20 cellular contexts compared by ENCODE assay signal in genomic region chrX:71098951-71099506, GRCh38. TPM values are rescaled to one million over a fixed set of nuclear protein-coding genes. Genes with fewer than 3 reads are reported as not detected.
DNase-seq lines count a peak whose midpoint lies in the region; ATAC-seq and TF ChIP-seq lines count a peak whose summit lies in the region.
"Had no signal": no experiment of that assay in that cellular context is flagged by ENCODE, and none has a peak within 500 bp of the region (broad histone marks: within the 10 kb centered on the region; RNA-seq: fewer than 3 reads in every experiment).

No MANE protein-coding gene starts in this region.

- no peak overlapping the region for H3K4me3 ChIP-seq in mesendoderm (ENCODE audit: low read length)
- H3K4me3 ChIP-seq in stomach, result no peak overlapping the region
- no peak overlapping the region for H3K4me3 ChIP-seq in thyroid gland (replicated peaks in 1 of 3)
- H3K4me3 ChIP-seq: hepatocyte had no signal

- no peak overlapping the region for H2BK120ac ChIP-seq in mesendoderm (ENCODE audit: low read depth, low read length)

- H2AK5ac ChIP-seq in mesendoderm (ENCODE audit: low read length), result no peak overlapping the region

- H3K27me3 Mint-ChIP-seq in activated CD4-positive, alpha-beta T cell treated with anti-CD3 and anti-CD28 coated beads for 36 hours, result no peaks in the 10 kb centered on the region
- peaks cover 0 to 4% of the 10 kb centered on the region in 2 donors for H3K27me3 Mint-ChIP-seq in T-cell
- H3K27me3 Mint-ChIP-seq: activated CD8-positive, alpha-beta T cell treated with anti-CD3 and anti-CD28 coated beads for 36 hours had no signal

- TF ChIP-seq POLR2A in stomach (IDR thresholded peaks at IDR 0.05), result no peak
- no peak for TF ChIP-seq POLR2A in thyroid gland (IDR thresholded peaks at IDR 0.05)

- intact Hi-C loops in activated CD4-positive, alpha-beta T cell treated with anti-CD3 and anti-CD28 coated beads for 36 hours (cut with DNase I, micrococcal nuclease), result loop anchor here (1.0 to 5.0 kb wide), 4 partner anchors 12 to 183 kb away; partner anchors contain the start of genes IL2RG (in 1 of the 2) and NONO (in 1 of the 2)
- intact Hi-C loops in stomach (cut with DNase I; ENCODE audit: low total_unique reads) (no loop called here), thyroid gland (cut with DNase I) (no loop called here)

- H3K4me2 ChIP-seq in mesendoderm (ENCODE audit: low read length), result no peak overlapping the region
- H3K4me2 ChIP-seq: hepatocyte had no signal

- no peak for ATAC-seq in activated CD4-positive, alpha-beta T cell treated with anti-CD3 and anti-CD28 coated beads for 36 hours
- no peak for ATAC-seq in T-cell (replicated peaks in 1 of 4)
- ATAC-seq in GM18520 (IDR thresholded peaks at IDR 0.05; ENCODE audit: unreplicated experiment), result no peak
- ATAC-seq: foreskin keratinocyte had no signal

- no peaks in the 10 kb centered on the region for H3K36me3 ChIP-seq in mesendoderm (ENCODE audit: control insufficient read depth, insufficient read depth, low read length)
- peaks cover 0 to 7% (median 0%) of the 10 kb centered on the region in 4 donors for H3K36me3 ChIP-seq in stomach
- H3K36me3 ChIP-seq in thyroid gland, result no peaks in the 10 kb centered on the region

- no peak overlapping the region for H3K23ac ChIP-seq in mesendoderm (ENCODE audit: low read length)

- H3K36me3 Mint-ChIP-seq in activated CD4-positive, alpha-beta T cell treated with anti-CD3 and anti-CD28 coated beads for 36 hours (ENCODE audit: low read depth), result peaks cover 5% of the 10 kb centered on the region
- H3K36me3 Mint-ChIP-seq in T-cell, result no peaks in the 10 kb centered on the region

- H3K18ac ChIP-seq in mesendoderm (ENCODE audit: low read length), result no peak overlapping the region

- H3K4me3 Mint-ChIP-seq in activated CD4-positive, alpha-beta T cell treated with anti-CD3 and anti-CD28 coated beads for 36 hours, result no peak overlapping the region
- no peak overlapping the region for H3K4me3 Mint-ChIP-seq in T-cell
- H3K4me3 Mint-ChIP-seq: T-helper 2 cell treated with Interferon-gamma antibody and Interleukin-4, amounts not matched to agents 5 μg/mL and 100 μg/mL, for 36 hours had no signal

- H2BK5ac ChIP-seq in mesendoderm (ENCODE audit: low read length), result no peak overlapping the region

- no peaks in the 10 kb centered on the region for H3K79me1 ChIP-seq in mesendoderm (ENCODE audit: low read length)

- no peak overlapping the region for H3K9ac ChIP-seq in mesendoderm (ENCODE audit: low read length)

- H3K56ac ChIP-seq in mesendoderm (ENCODE audit: low read length), result peak overlapping the region; percentile 25

- H3K4ac ChIP-seq in mesendoderm (ENCODE audit: low read depth, low read length), result no peak overlapping the region

- no peak overlapping the region for H4K8ac ChIP-seq in mesendoderm (ENCODE audit: low read depth, low read length)

- no peak for DNase-seq in activated CD4-positive, alpha-beta T cell treated with anti-CD3 and anti-CD28 coated beads for 36 hours
- no peak for DNase-seq in activated CD4-positive, alpha-beta T cell treated with anti-CD3 and anti-CD28 coated beads for 4 hours
- DNase-seq in T-cell, result no peak
- DNase-seq in mesendoderm, result peak; percentile 62
- DNase-seq in stomach, result peak; percentile 9
- no peak for DNase-seq in thyroid gland
- no peak for DNase-seq in COR-L47 (lab: John Stamatoyannopoulos, UW)
- DNase-seq: 8988T, foreskin keratinocyte, NCI-H510A had no signal

- peaks cover 61% of the 10 kb centered on the region for H3K4me1 Mint-ChIP-seq in activated CD4-positive, alpha-beta T cell treated with anti-CD3 and anti-CD28 coated beads for 36 hours
- H3K4me1 Mint-ChIP-seq in T-cell, result peaks cover 70 to 77% (median 70%) of the 10 kb centered on the region in 3 donors

- H2BK15ac ChIP-seq in mesendoderm (replicated peaks; ENCODE audit: low read depth), result no peak overlapping the region

- peak overlapping the region; percentile 49 for H3K27ac ChIP-seq in mesendoderm (ENCODE audit: low read depth, low read length)
- H3K27ac ChIP-seq in stomach, result no peak overlapping the region
- H3K27ac ChIP-seq in thyroid gland, result no peak overlapping the region
- H3K27ac ChIP-seq: foreskin keratinocyte, hepatocyte had no signal

- no peak for TF ChIP-seq CTCF in stomach (IDR thresholded peaks at IDR 0.05)
- no peak for TF ChIP-seq CTCF in thyroid gland (IDR thresholded peaks at IDR 0.05)

- peak overlapping the region; percentile 31 for H3K27ac Mint-ChIP-seq in activated CD4-positive, alpha-beta T cell treated with anti-CD3 and anti-CD28 coated beads for 36 hours
- H3K27ac Mint-ChIP-seq in T-cell, result peak overlapping the region; percentile 60 to 87
- H3K27ac Mint-ChIP-seq: T-helper 2 cell treated with Interferon-gamma antibody and Interleukin-4, amounts not matched to agents 5 μg/mL and 100 μg/mL, for 36 hours had no signal

- no peaks in the 10 kb centered on the region for H3K9me3 ChIP-seq in stomach
- H3K9me3 ChIP-seq in thyroid gland, result no peaks in the 10 kb centered on the region

- POLR2A ChIA-PET in activated CD4-positive, alpha-beta T cell treated with anti-CD3 and anti-CD28 coated beads for 36 hours (lab: Charles Lee), result interaction anchor here (1.3 to 1.6 kb wide), 2 partner anchors 12 to 20 kb away, joined by 6 read pairs; partner anchors contain the start of genes IL2RG and MED12
- POLR2A ChIA-PET in T-cell (lab: Charles Lee), result interaction anchor here (0.5 to 1.4 kb wide), 7 partner anchors 9 to 35 kb away, joined by 3 to 9 read pairs (median 5); partner anchors contain the start of genes IL2RG (in 2 of the 2) and MED12 (in 1 of the 2)

- no peaks in the 10 kb centered on the region for H3K9me3 Mint-ChIP-seq in activated CD4-positive, alpha-beta T cell treated with anti-CD3 and anti-CD28 coated beads for 36 hours (ENCODE audit: low read depth)
- H3K9me3 Mint-ChIP-seq in T-cell, result no peaks in the 10 kb centered on the region
- H3K9me3 Mint-ChIP-seq: activated CD8-positive, alpha-beta T cell treated with anti-CD3 and anti-CD28 coated beads for 36 hours; T-helper 2 cell treated with Interferon-gamma antibody and Interleukin-4, amounts not matched to agents 5 μg/mL and 100 μg/mL, for 36 hours had no signal

- H3K27me3 ChIP-seq in mesendoderm (ENCODE audit: insufficient read depth, low read length, poor library complexity) (no peaks in the 10 kb centered on the region), stomach (no peaks in the 10 kb centered on the region), thyroid gland (no peaks in the 10 kb centered on the region)
- H3K27me3 ChIP-seq: foreskin keratinocyte, hepatocyte had no signal

- no CpG with 5 or more reads among the region's 5 CpGs for WGBS in mesendoderm (ENCODE audit: extremely low coverage, insufficient coverage, low lambda C conversion rate)
- 35 to 63% (median 43%) methylated on average over 5 of the region's 5 CpGs for WGBS in stomach, 5 donors
- 70 to 80% methylated on average over 4 to 5 of the region's 5 CpGs for WGBS in thyroid gland, 2 donors

- H3K79me2 ChIP-seq in mesendoderm (ENCODE audit: control insufficient read depth, insufficient read depth, low read length), result no peaks in the 10 kb centered on the region
- H3K79me2 ChIP-seq: hepatocyte had no signal

- H3K4me1 ChIP-seq in mesendoderm (ENCODE audit: control insufficient read depth, low read depth, low read length), result peaks cover 9% of the 10 kb centered on the region
- H3K4me1 ChIP-seq in stomach, result peaks cover 4 to 39% (median 24%) of the 10 kb centered on the region in 4 donors
- H3K4me1 ChIP-seq in thyroid gland, result peaks cover 0 to 5% of the 10 kb centered on the region in 2 donors
- H3K4me1 ChIP-seq: foreskin keratinocyte had no signal

- CTCF ChIA-PET in activated CD4-positive, alpha-beta T cell treated with anti-CD3 and anti-CD28 coated beads for 36 hours (lab: Charles Lee), result interaction anchor here (0.6 to 1.3 kb wide), 6 partner anchors 19 to 1386 kb away, joined by 3 to 8 read pairs (median 4); partner anchors contain the start of gene MED12
- CTCF ChIA-PET in T-cell (lab: Charles Lee), result interaction anchor here (0.5 to 4.5 kb wide), 11 partner anchors 9 to 1153 kb away, joined by 3 to 37 read pairs (median 5); partner anchors contain the start of gene MED12 (in 1 of the 2)

- no peak overlapping the region for H4K5ac ChIP-seq in mesendoderm (ENCODE audit: low read length)

- no peak for TF ChIP-seq EP300 in stomach (IDR thresholded peaks at IDR 0.05)

RNA-seq across cellular contexts. Expression of gene FOXO4, which starts 3.4 kb away (rescaled TPM):
- total RNA-seq in activated CD4-positive, alpha-beta T cell treated with anti-CD3 and anti-CD28 coated beads for 36 hours, result 10 to 100 TPM in 1 of 2 experiments, 1 to 10 TPM in 1; 9.5 to 10.8 TPM
- 10 to 100 TPM; 30.4 to 45.9 (median 38.1) TPM for total RNA-seq in T-cell
- polyA plus RNA-seq in mesendoderm (2013, experiment 1 of 2), result 23.8 TPM
- 24.1 TPM for polyA plus RNA-seq in mesendoderm (2013, experiment 2 of 2)
- total RNA-seq in stomach, result 10 to 100 TPM in 1 of 5 donors, 1 to 10 TPM in 4; 3.1 to 31.4 (median 8.1) TPM
- 10 to 100 TPM in 2 of 3 donors, 1 to 10 TPM in 1; 6.4 to 15.7 (median 12.1) TPM for polyA plus RNA-seq in stomach
- total RNA-seq in thyroid gland, result 10 to 100 TPM; 14.9 to 18.8 (median 16.9) TPM

RNA-seq across cellular contexts. Expression of gene CXorf65, which starts 7.5 kb away (rescaled TPM):
- 10 to 100 TPM; 15.7 to 31.2 TPM for total RNA-seq in activated CD4-positive, alpha-beta T cell treated with anti-CD3 and anti-CD28 coated beads for 36 hours
- total RNA-seq in T-cell (10 to 100 TPM; 33.8 to 86.6 (median 39.6) TPM), stomach (not detected), thyroid gland (not detected)
- polyA plus RNA-seq in mesendoderm (2013, experiment 1 of 2), result 0.14 TPM
- 0.28 TPM for polyA plus RNA-seq in mesendoderm (2013, experiment 2 of 2)
- under 1 TPM in 1 of 3 donors, not detected in 2; 0.43 TPM for polyA plus RNA-seq in stomach
- total RNA-seq: epithelial cell of proximal tubule, foreskin keratinocyte, H4, hepatocyte, HT1080, kidney epithelial cell, lung microvascular endothelial cell, SK-MEL-5 had no signal
- polyA plus RNA-seq: foreskin keratinocyte, hepatocyte had no signal

RNA-seq across cellular contexts. Expression of gene IL2RG, which starts 12.3 kb away (rescaled TPM):
- 100 to 1,000 TPM; 278 to 342 TPM for total RNA-seq in activated CD4-positive, alpha-beta T cell treated with anti-CD3 and anti-CD28 coated beads for 36 hours
- total RNA-seq in T-cell, result 100 to 1,000 TPM; 285 to 380 (median 312) TPM
- 0.04 TPM for polyA plus RNA-seq in mesendoderm (2013, experiment 1 of 2)
- polyA plus RNA-seq in mesendoderm (2013, experiment 2 of 2), result 0.01 TPM
- 10 to 100 TPM in 2 of 5 donors, 1 to 10 TPM in 2, under 1 TPM in 1; 0.89 to 11.2 (median 8.2) TPM for total RNA-seq in stomach
- 10 to 100 TPM in 1 of 3 donors, 1 to 10 TPM in 2; 6.7 to 10.4 (median 9.9) TPM for polyA plus RNA-seq in stomach
- total RNA-seq in thyroid gland, result 10 to 100 TPM in 1 of 4 donors, 1 to 10 TPM in 3; 2.1 to 14.8 (median 4.8) TPM
- total RNA-seq: epithelial cell of proximal tubule, H4, HT1080, lung microvascular endothelial cell, SK-MEL-5 had no signal

RNA-seq across cellular contexts. Expression of gene MED12, which starts 19.4 kb away (rescaled TPM):
- 10 to 100 TPM; 46.2 to 56.4 TPM for total RNA-seq in activated CD4-positive, alpha-beta T cell treated with anti-CD3 and anti-CD28 coated beads for 36 hours
- 10 to 100 TPM; 63.8 to 78.3 (median 72.0) TPM for total RNA-seq in T-cell
- polyA plus RNA-seq in mesendoderm (2013, experiment 1 of 2), result 11.3 TPM
- 10.7 TPM for polyA plus RNA-seq in mesendoderm (2013, experiment 2 of 2)
- total RNA-seq in stomach, result 10 to 100 TPM; 20.7 to 53.3 (median 36.2) TPM
- polyA plus RNA-seq in stomach, result 1 to 10 TPM; 6.2 to 9.5 (median 8.2) TPM
- 10 to 100 TPM; 31.3 to 50.5 (median 42.9) TPM for total RNA-seq in thyroid gland

RNA-seq across cellular contexts. Expression of gene SNX12, which starts 30.9 kb away (rescaled TPM):
- 10 to 100 TPM; 43.2 to 44.6 TPM for total RNA-seq in activated CD4-positive, alpha-beta T cell treated with anti-CD3 and anti-CD28 coated beads for 36 hours
- total RNA-seq in T-cell, result 10 to 100 TPM; 29.6 to 42.5 (median 33.1) TPM
- polyA plus RNA-seq in mesendoderm (2013, experiment 1 of 2), result 83.5 TPM
- 79.9 TPM for polyA plus RNA-seq in mesendoderm (2013, experiment 2 of 2)
- total RNA-seq in stomach, result 10 to 100 TPM; 16.5 to 51.0 (median 47.3) TPM
- polyA plus RNA-seq in stomach, result 10 to 100 TPM; 30.9 to 48.3 (median 47.2) TPM
- 10 to 100 TPM; 45.0 to 65.7 (median 51.7) TPM for total RNA-seq in thyroid gland

Comparison
In these comparisons a context has a peak if more than half of its experiments do, and no peak if none do; other contexts are left out.
1. DNase-seq: peak in mesendoderm (single experiment) and stomach (single experiment); none in activated CD4-positive, alpha-beta T cell treated with anti-CD3 and anti-CD28 coated beads for 36 hours (single experiment), activated CD4-positive, alpha-beta T cell treated with anti-CD3 and anti-CD28 coated beads for 4 hours (0 of 2), T-cell (0 of 34), thyroid gland (0 of 2) and COR-L47 (single experiment).
2. RNA of gene CXorf65, which starts 7.5 kb away (total RNA-seq): 33.8 to 86.6 TPM in T-cell and 15.7 to 31.2 TPM in activated CD4-positive, alpha-beta T cell treated with anti-CD3 and anti-CD28 coated beads for 36 hours; not detected in stomach and not detected in thyroid gland; every median in the first group is over 10 times any median in the second.
3. RNA of gene IL2RG, which starts 12.3 kb away (total RNA-seq): 278 to 342 TPM in activated CD4-positive, alpha-beta T cell treated with anti-CD3 and anti-CD28 coated beads for 36 hours and 285 to 380 TPM in T-cell; 0.89 to 11.2 TPM in stomach and 2.1 to 14.8 TPM in thyroid gland; every median in the first group is over 10 times any median in the second.
4. intact Hi-C loops: an anchor here in activated CD4-positive, alpha-beta T cell treated with anti-CD3 and anti-CD28 coated beads for 36 hours (1.0 to 5.0 kb wide); none called in stomach and thyroid gland.